1 cellular context compared by ENCODE assay signal in genomic region chr5:80339116-80339515, GRCh38.
TF ChIP-seq lines count a peak whose summit lies in the region.

No MANE protein-coding gene starts in this region.

TF ChIP-seq in GM23338, 12 proteins besides CTCF, POLR2A, EP300 and RAD21 (continued from another document):
- TF ChIP-seq ZNF462 (CRISPR knock-in tag; IDR thresholded peaks at IDR 0.05), result no peak
- TF ChIP-seq STAT1 (IDR thresholded peaks at IDR 0.05; ENCODE audit: unreplicated experiment), result no peak
- no peak for TF ChIP-seq REST (IDR thresholded peaks at IDR 0.05; ENCODE audit: unreplicated experiment)
- no peak for TF ChIP-seq EZH2phosphoT487 (IDR thresholded peaks at IDR 0.05; ENCODE audit: unreplicated experiment)
- no peak for TF ChIP-seq POLR2AphosphoS5 (IDR thresholded peaks at IDR 0.05; ENCODE audit: low read depth)
- no peak for TF ChIP-seq EZH2 (IDR thresholded peaks at IDR 0.05; ENCODE audit: low read depth, unreplicated experiment)
- TF ChIP-seq ZNF114 (CRISPR knock-in tag; IDR thresholded peaks at IDR 0.05), result no peak
- no peak for TF ChIP-seq JUNB (IDR thresholded peaks at IDR 0.05; ENCODE audit: unreplicated experiment)
TF ChIP-seq in GM23338: peak in this region for 0.
